In the genomic region with DNA sequence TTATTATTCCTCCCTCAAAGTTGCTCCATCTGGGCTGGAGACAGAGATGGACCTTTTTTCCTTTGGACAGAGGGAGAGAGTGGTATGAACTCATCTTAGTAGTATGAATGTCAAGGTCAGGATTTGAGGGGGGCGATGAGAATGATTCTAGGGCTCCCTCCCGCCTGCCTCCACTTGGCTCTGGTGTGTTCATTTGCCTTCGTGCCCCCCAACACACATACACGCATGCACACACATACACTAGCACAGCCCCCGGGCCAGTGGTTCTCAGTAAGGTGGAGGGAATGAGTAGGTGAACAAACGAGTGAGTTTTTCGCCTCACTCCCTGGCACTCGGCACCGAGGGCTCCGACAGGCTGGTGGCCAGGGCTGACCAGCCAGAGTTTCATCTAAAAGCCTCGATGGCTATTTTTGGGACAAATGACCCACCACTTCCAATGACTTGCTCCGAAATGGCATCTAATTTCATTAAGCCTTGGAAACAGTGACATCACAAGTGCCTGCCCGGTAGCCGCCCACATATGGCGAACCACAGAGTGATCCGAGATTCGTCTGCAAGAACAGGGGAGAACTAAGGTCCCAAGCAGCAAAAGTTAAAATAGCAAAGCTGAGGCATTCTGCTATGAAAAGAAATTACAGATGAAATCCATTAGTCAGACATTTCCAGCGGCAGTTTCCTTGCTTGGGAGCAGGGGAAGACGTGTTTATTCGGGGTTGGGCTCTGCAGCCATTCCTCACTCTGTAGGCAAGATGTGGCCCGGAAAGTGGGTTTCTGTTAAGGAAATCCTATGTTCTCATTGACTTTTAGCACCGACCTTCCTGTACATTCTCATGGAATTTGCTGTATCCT, we compare ENCODE assay signal across 15 cellular contexts. TPM values are rescaled to one million over a fixed set of nuclear protein-coding genes. Genes with fewer than 3 reads are reported as not detected.
DNase-seq lines count a peak whose midpoint lies in the region; ATAC-seq, FAIRE-seq and TF ChIP-seq lines count a peak whose summit lies in the region.
"Had no signal": no experiment of that assay in that cellular context is flagged by ENCODE, and none has a peak within 500 bp of the region (broad histone marks: within the 10 kb centered on the region; RNA-seq: fewer than 3 reads in every experiment).

No MANE protein-coding gene starts in this region.

- no peak for ATAC-seq in GM18907 (IDR thresholded peaks at IDR 0.05; ENCODE audit: unreplicated experiment)
- ATAC-seq in GM18511 (IDR thresholded peaks at IDR 0.05; ENCODE audit: unreplicated experiment) = no peak
- ATAC-seq: activated CD4-positive, CD25-positive, alpha-beta regulatory T cell treated with anti-CD3 and anti-CD28 coated beads, Interleukin-2, amount 50 U/mL, for 24 hours; left colon had no signal

- FAIRE-seq in astrocyte (lab: Jason Lieb, UNC) = no peak
- FAIRE-seq: GM12892 had no signal

- no peak overlapping the region for H2AFZ ChIP-seq in astrocyte (ENCODE audit: low read depth, low read length)

- H3K4me2 ChIP-seq in astrocyte (ENCODE audit: low read length) = peak overlapping the region; percentile 62
- H3K4me2 ChIP-seq: KMS-11 had no signal

- DNase-seq in CD1c-positive myeloid dendritic cell (ENCODE audit: extremely low spot score) = peak; percentile 79
- peak; percentile 86 for DNase-seq in astrocyte (ENCODE audit: low read depth)
- no peak for DNase-seq in right atrium auricular region (ENCODE audit: low spot score)
- no peak for DNase-seq in amygdala (lab: John Stamatoyannopoulos, UW)
- DNase-seq in activated naive CD4-positive, alpha-beta T cell treated with anti-CD3 and anti-CD28 coated beads, Interleukin-2, amount 50 U/mL, for 16 hours = no peak
- DNase-seq: Calu3, left colon, NCI-H446, trophoblast cell had no signal

- H3K27me3 Mint-ChIP-seq in astrocyte (ENCODE audit: low read depth, unreplicated experiment) = no peaks in the 10 kb centered on the region

- H3K9me3 ChIP-seq in astrocyte (ENCODE audit: insufficient read depth, low read depth, low read length) (no peaks in the 10 kb centered on the region), right atrium auricular region (no peaks in the 10 kb centered on the region), skeletal muscle tissue (ENCODE audit: control insufficient read depth in 3 of 3, low read length in 3 of 3) (no peaks in the 10 kb centered on the region)

- H3K27me3 ChIP-seq in astrocyte (ENCODE audit: insufficient read depth, low read length) (no peaks in the 10 kb centered on the region), right atrium auricular region (no peaks in the 10 kb centered on the region), skeletal muscle tissue (ENCODE audit: control insufficient read depth in 3 of 3, insufficient read depth in 3 of 3, low read length in 3 of 3) (no peaks in the 10 kb centered on the region)

- H3K36me3 Mint-ChIP-seq in astrocyte (ENCODE audit: low read depth, unreplicated experiment) = peaks cover 15% of the 10 kb centered on the region

- no peaks in the 10 kb centered on the region for H3K36me3 ChIP-seq in astrocyte (ENCODE audit: insufficient read depth, low read length)
- no peaks in the 10 kb centered on the region for H3K36me3 ChIP-seq in right atrium auricular region
- peaks cover 0 to 2% (median 0%) of the 10 kb centered on the region in 3 donors for H3K36me3 ChIP-seq in skeletal muscle tissue (ENCODE audit: control insufficient read depth in 3 of 3, insufficient read depth in 3 of 3, low read length in 3 of 3)

- peak overlapping the region; percentile 70 for H3K27ac Mint-ChIP-seq in astrocyte (ENCODE audit: unreplicated experiment)

- H3K27ac ChIP-seq in astrocyte (ENCODE audit: low read depth, low read length) (peak overlapping the region; percentile 93), right atrium auricular region (peak overlapping the region; percentile 72 to 77), skeletal muscle tissue (ENCODE audit: low read depth, low read length) (peak overlapping the region; percentile 97)
- H3K27ac ChIP-seq: KMS-11 had no signal

- H3K4me1 ChIP-seq in astrocyte (ENCODE audit: insufficient read depth, low read length) = peaks cover 41% of the 10 kb centered on the region
- H3K4me1 ChIP-seq in right atrium auricular region = peaks cover 0 to 27% of the 10 kb centered on the region in 2 donors
- peaks cover 30 to 41% (median 35%) of the 10 kb centered on the region in 3 donors for H3K4me1 ChIP-seq in skeletal muscle tissue (ENCODE audit: control insufficient read depth in 3 of 3, insufficient read depth in 3 of 3, low read length in 3 of 3)

- H3K4me3 ChIP-seq in astrocyte (ENCODE audit: insufficient read depth, low read depth, low read length) (peak overlapping the region; percentile 31), right atrium auricular region (no peak overlapping the region), skeletal muscle tissue (ENCODE audit: low read length in 3 of 3) (peak overlapping the region; percentile 48 to 62 (median 54))

- H3K4me3 Mint-ChIP-seq in astrocyte (ENCODE audit: unreplicated experiment) = no peak overlapping the region

- H4K20me1 ChIP-seq in astrocyte (ENCODE audit: insufficient read depth, low read length) = no peaks in the 10 kb centered on the region

- peaks cover 2% of the 10 kb centered on the region for H3K9me3 Mint-ChIP-seq in astrocyte (ENCODE audit: unreplicated experiment)

- TF ChIP-seq CTCF in astrocyte (IDR thresholded peaks at IDR 0.05; ENCODE audit: insufficient read depth, low read depth, low read length) (no peak), right atrium auricular region (IDR thresholded peaks at IDR 0.05) (no peak)

- H3K9ac ChIP-seq in astrocyte (ENCODE audit: low read length) (peak overlapping the region; percentile 80), skeletal muscle tissue (ENCODE audit: low read depth in 1 of 3, low read length in 3 of 3) (peak overlapping the region; percentile 69 to 82 (median 70))
- H3K9ac ChIP-seq: KMS-11 had no signal

- H3K79me2 ChIP-seq in astrocyte (ENCODE audit: insufficient read depth, low read length) = peaks cover 84% of the 10 kb centered on the region

- H3K4me1 Mint-ChIP-seq in astrocyte (ENCODE audit: low read depth, unreplicated experiment) = peaks cover 55% of the 10 kb centered on the region

RNA-seq across cellular contexts. Expression of gene ERGIC1, which starts 44.8 kb away (rescaled TPM):
- total RNA-seq in astrocyte (131 and 137 TPM in 2 replicates), right atrium auricular region (100 to 1,000 TPM in 1 of 2 donors, 10 to 100 TPM in 1; 70.7 to 113 TPM), skeletal muscle tissue (46.4 TPM)

Comparison
In these comparisons a context has a peak if more than half of its experiments do, and no peak if none do; other contexts are left out.
1. DNase-seq: peak in CD1c-positive myeloid dendritic cell (single experiment) and astrocyte (single experiment); none in right atrium auricular region (single experiment), amygdala (0 of 56) and activated naive CD4-positive, alpha-beta T cell treated with anti-CD3 and anti-CD28 coated beads, Interleukin-2, amount 50 U/mL, for 16 hours (single experiment).
2. H3K4me3 ChIP-seq: peak in astrocyte (single experiment) and skeletal muscle tissue (3 of 3); none in right atrium auricular region (0 of 2).
3. Peak in every context shown above with its lines, with median percentiles within 50 percentile points of each other: H3K27ac ChIP-seq.